Comparison of ENCODE assay signal across 1 cellular context in genomic region chr1:11566042-11566825, GRCh38.
TF ChIP-seq lines count a peak whose summit lies in the region.

No MANE protein-coding gene starts in this region.

TF ChIP-seq in K562, 482 proteins besides CTCF, POLR2A, EP300 and RAD21 (continued from another document):
- TF ChIP-seq ZNF134 (CRISPR knock-in tag; conservative IDR thresholded peaks at IDR 0.05) (no peak), GABPB2 (CRISPR knock-in tag; conservative IDR thresholded peaks at IDR 0.05) (no peak), E2F1 (CRISPR knock-in tag; IDR thresholded peaks at IDR 0.05) (no peak), TFE3 (CRISPR knock-in tag; IDR thresholded peaks at IDR 0.05) (peak; percentile 78), RBM25 (IDR thresholded peaks at IDR 0.05; ENCODE audit: low read depth, low read length, severe bottlenecking) (peak; percentile 54), RFX5 (IDR thresholded peaks at IDR 0.05; ENCODE audit: low read depth, low read length) (no peak), SFPQ (IDR thresholded peaks at IDR 0.05; ENCODE audit: low read depth, low read length) (no peak), USF1 (CRISPR knock-in tag; IDR thresholded peaks at IDR 0.05) (peak; percentile 79), ID3 (CRISPR knock-in tag; IDR thresholded peaks at IDR 0.05) (no peak), ID3 (tag; IDR thresholded peaks at IDR 0.05) (no peak), NFE2L1 (tag; IDR thresholded peaks at IDR 0.05; ENCODE audit: borderline replicate concordance, low read depth) (no peak), SNRNP70 (optimal IDR thresholded peaks at IDR 0.05; ENCODE audit: low read depth, low read length) (no peak), MAFK (IDR thresholded peaks at IDR 0.05; ENCODE audit: low read length) (no peak)
